ENCODE assay signal across 14 cellular contexts in the genomic region with DNA sequence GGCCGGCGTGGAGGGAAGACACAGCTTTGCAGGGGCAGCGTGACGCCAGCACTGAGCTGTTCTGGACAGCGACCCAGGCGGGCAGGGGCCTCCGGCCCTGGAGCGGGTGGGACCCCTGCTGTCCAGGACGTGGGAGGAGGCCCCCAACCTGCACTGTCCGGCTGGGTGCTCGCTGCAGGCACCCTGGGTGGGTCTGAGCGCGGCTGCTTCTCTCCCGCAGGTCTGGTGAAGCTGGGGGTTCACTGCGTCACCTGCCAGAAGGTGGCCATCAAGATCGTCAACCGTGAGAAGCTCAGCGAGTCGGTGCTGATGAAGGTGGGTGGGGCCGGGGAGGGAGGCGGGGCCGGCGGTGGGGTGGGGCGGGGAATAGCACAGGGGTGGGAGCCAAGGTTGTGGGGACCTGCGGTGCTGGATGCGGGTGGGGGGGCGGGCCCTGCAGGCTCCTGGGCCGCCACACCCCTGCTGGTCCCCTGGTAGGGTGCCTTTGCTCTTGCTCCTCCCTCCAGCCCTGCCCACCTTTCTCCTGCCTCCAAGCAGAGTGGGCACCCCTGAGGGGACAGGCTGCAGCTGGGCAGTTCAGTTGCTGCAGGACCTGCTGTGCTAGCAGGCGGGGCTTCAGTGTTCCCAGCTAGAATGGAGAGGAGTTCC. TPM values are rescaled to one million over a fixed set of nuclear protein-coding genes. Genes with fewer than 3 reads are reported as not detected.
A peak's percentile ranks its signal among the peaks of the same experiment; 100 is the strongest.
DNase-seq lines count a peak whose midpoint lies in the region; ATAC-seq, FAIRE-seq and TF ChIP-seq lines count a peak whose summit lies in the region.
"Had no signal": no experiment of that assay in that cellular context is flagged by ENCODE, and none has a peak within 500 bp of the region (broad histone marks: within the 10 kb centered on the region; RNA-seq: fewer than 3 reads in every experiment).

No MANE protein-coding gene starts in this region.

- no peaks in the 10 kb centered on the region for H3K79me2 ChIP-seq in GM12878 (ENCODE audit: control insufficient read depth, insufficient read depth, low read length)

- TF ChIP-seq RAD21 in GM12878 (IDR thresholded peaks at IDR 0.05; ENCODE audit: insufficient read depth, low read depth, low read length) = no peak

- no peaks in the 10 kb centered on the region for H3K9me3 ChIP-seq in GM12878 (replicated peaks; ENCODE audit: control insufficient read depth, insufficient read depth, low read length)

- ATAC-seq in activated CD4-positive, alpha-beta T cell treated with anti-CD3 and anti-CD28 coated beads for 36 hours = peak; percentile 47
- peak; percentile 21; the same call in 2 of the 3 replicates for ATAC-seq in GM12878
- ATAC-seq in sciatic nerve = peak; percentile 12
- ATAC-seq in GM18520 (IDR thresholded peaks at IDR 0.05; ENCODE audit: unreplicated experiment) = no peak

- no TSS peak for BruUV-seq in GM12878 (replicated peaks; lab: Mats Ljungman, UMichigan)

- H3K36me3 Mint-ChIP-seq in activated CD4-positive, alpha-beta T cell treated with anti-CD3 and anti-CD28 coated beads for 36 hours (ENCODE audit: low read depth) = no peaks in the 10 kb centered on the region
- H3K36me3 Mint-ChIP-seq: stimulated activated memory B cell treated with anti-CD40 and anti-IgM and Interleukin-4, amounts not matched to agents 10 μg/mL and 1 μg/mL and 100 μg/mL, for 72 hours had no signal

- H3K4me3 Mint-ChIP-seq in activated CD4-positive, alpha-beta T cell treated with anti-CD3 and anti-CD28 coated beads for 36 hours = no peak overlapping the region
- H3K4me3 Mint-ChIP-seq: stimulated activated memory B cell treated with anti-CD40 and anti-IgM and Interleukin-4, amounts not matched to agents 10 μg/mL and 1 μg/mL and 100 μg/mL, for 72 hours had no signal

- no peaks in the 10 kb centered on the region for H3K9me3 Mint-ChIP-seq in activated CD4-positive, alpha-beta T cell treated with anti-CD3 and anti-CD28 coated beads for 36 hours (ENCODE audit: low read depth)
- H3K9me3 Mint-ChIP-seq: stimulated activated memory B cell treated with anti-CD40 and anti-IgM and Interleukin-4, amounts not matched to agents 10 μg/mL and 1 μg/mL and 100 μg/mL, for 72 hours had no signal

- H3K4me3 ChIP-seq in GM12878 = no peak overlapping the region

- SMC1A ChIA-PET in GM12878 (lab: Charles Lee; ENCODE audit: uncharacterized antibody, unreplicated experiment) = no interaction called here

- RAD21 ChIA-PET in GM12878 (lab: Charles Lee; ENCODE audit: unreplicated experiment) = no interaction called here

- no peak overlapping the region for H3K4me2 ChIP-seq in GM12878 (ENCODE audit: control insufficient read depth, insufficient read depth)

- no peaks in the 10 kb centered on the region for H3K36me3 ChIP-seq in GM12878 (ENCODE audit: control insufficient read depth in 2 of 2, insufficient read depth in 2 of 2, low read length in 1 of 2)

- H3K9ac ChIP-seq in GM12878 (ENCODE audit: control insufficient read depth, insufficient read depth, low read length) = no peak overlapping the region

- DNase-seq in activated CD4-positive, alpha-beta T cell treated with anti-CD3 and anti-CD28 coated beads for 36 hours = peak; percentile 39
- no peak for DNase-seq in activated CD4-positive, alpha-beta T cell treated with anti-CD3 and anti-CD28 coated beads for 4 hours
- DNase-seq in NCI-H146 treated with DMSO at 0.1 percent for 48 hours (lab: John Stamatoyannopoulos, UW; ENCODE audit: unreplicated experiment) = peak; percentile 31
- no peak for DNase-seq in GM12878 (ENCODE audit: low read depth, low spot score)
- no peak for DNase-seq in sciatic nerve (ENCODE audit: low spot score)
- DNase-seq in HCEC 1CT = no peak
- DNase-seq in AG08395 (ENCODE audit: low spot score) = no peak
- DNase-seq: activated T-cell treated with anti-CD3 and anti-CD28 coated beads for 4 hours; SHP77 treated with DMSO at 0.1 percent for 48 hours; stimulated activated CD4-positive, alpha-beta T cell treated with anti-CD3 and anti-CD28 coated beads, Interleukin-1b, Interleukin-23, amount 100 ng/mL, for 48 hours had no signal

- no peak overlapping the region for H3K27ac Mint-ChIP-seq in activated CD4-positive, alpha-beta T cell treated with anti-CD3 and anti-CD28 coated beads for 36 hours
- H3K27ac Mint-ChIP-seq: stimulated activated memory B cell treated with anti-CD40 and anti-IgM and Interleukin-4, amounts not matched to agents 10 μg/mL and 1 μg/mL and 100 μg/mL, for 72 hours had no signal

- no peak for FAIRE-seq in GM12878 (lab: Jason Lieb, UNC)
- FAIRE-seq: colon had no signal

- H3K27me3 Mint-ChIP-seq in activated CD4-positive, alpha-beta T cell treated with anti-CD3 and anti-CD28 coated beads for 36 hours = no peaks in the 10 kb centered on the region

- H3K27ac ChIP-seq in GM12878 (ENCODE audit: control insufficient read depth, insufficient read depth) = no peak overlapping the region

- H3K4me1 ChIP-seq in GM12878 (ENCODE audit: control insufficient read depth, insufficient read depth, low read length) = no peaks in the 10 kb centered on the region

- no peak for TF ChIP-seq EP300 in GM12878 (IDR thresholded peaks at IDR 0.05; ENCODE audit: borderline replicate concordance in 1 of 2, control insufficient read depth in 1 of 2, low read depth in 2 of 2, low read length in 2 of 2)

- 45% methylated on average over 12 of the region's 29 CpGs for WGBS in GM12878 (ENCODE audit: insufficient coverage, insufficient replicate concordance, low lambda C conversion rate, missing lambda C conversion rate)

- no peak for TF ChIP-seq POLR2A in GM12878 (IDR thresholded peaks at IDR 0.05; ENCODE audit: low read depth, low read length)

- no peaks in the 10 kb centered on the region for H3K4me1 Mint-ChIP-seq in activated CD4-positive, alpha-beta T cell treated with anti-CD3 and anti-CD28 coated beads for 36 hours
- H3K4me1 Mint-ChIP-seq: stimulated activated memory B cell treated with anti-CD40 and anti-IgM and Interleukin-4, amounts not matched to agents 10 μg/mL and 1 μg/mL and 100 μg/mL, for 72 hours had no signal

- H4K20me1 ChIP-seq in GM12878 (ENCODE audit: control insufficient read depth, insufficient read depth) = no peaks in the 10 kb centered on the region

- POLR2A ChIA-PET in activated CD4-positive, alpha-beta T cell treated with anti-CD3 and anti-CD28 coated beads for 36 hours (lab: Charles Lee) = no interaction called here
- POLR2A ChIA-PET in GM12878 (lab: Charles Lee) = no interaction called here

- TF ChIP-seq CTCF in GM12878 (IDR thresholded peaks at IDR 0.05 in 2 of 3, conservative IDR thresholded peaks at IDR 0.05 in 1 of 3; ENCODE audit: control insufficient read depth in 2 of 3, extremely low read depth in 1 of 3, insufficient read depth in 1 of 3, low read depth in 3 of 3, low read length in 3 of 3) = no peak

- intact Hi-C loops in activated CD4-positive, alpha-beta T cell treated with anti-CD3 and anti-CD28 coated beads for 36 hours (cut with DNase I, micrococcal nuclease) = no loop called here
- intact Hi-C loops in GM12878 (cut with micrococcal nuclease; ENCODE audit: unreplicated experiment) (no loop called here), sciatic nerve (cut with DNase I) (no loop called here)

- CTCF ChIA-PET in activated CD4-positive, alpha-beta T cell treated with anti-CD3 and anti-CD28 coated beads for 36 hours (lab: Charles Lee) = interaction anchor here (0.8 kb wide), 1 partner anchor 80 kb away, joined by 3 read pairs; no protein-coding TSS in a partner anchor
- CTCF ChIA-PET in GM12878 (lab: Yijun Ruan, JAX) = interaction anchor here (0.7 kb wide), 1 partner anchor 139 kb away, joined by 3 read pairs; no protein-coding TSS in a partner anchor

- no peak overlapping the region for H2AFZ ChIP-seq in GM12878 (ENCODE audit: control insufficient read depth, low read depth, low read length)

- no peaks in the 10 kb centered on the region for H3K27me3 ChIP-seq in GM12878 (replicated peaks in 1 of 2; ENCODE audit: control insufficient read depth in 2 of 2, insufficient read depth in 2 of 2, low read length in 1 of 2)

- in situ Hi-C loops in GM12878 (cut with MboI) = no loop called here

RNA-seq across cellular contexts. Expression of a gene that starts 46.2 kb away (rescaled TPM):
- 1 to 10 TPM in 1 of 2 experiments, under 1 TPM in 1; 0.96 to 1.2 TPM for total RNA-seq in activated CD4-positive, alpha-beta T cell treated with anti-CD3 and anti-CD28 coated beads for 36 hours
- total RNA-seq in GM12878 (2013; cell fraction: nucleolus; rRNA removed) = not detected in 2 replicates
- not detected in 2 replicates for total RNA-seq in GM12878 (2014; rRNA removed)
- not detected in 2 replicates for total RNA-seq in GM12878 (2014; rRNA removed; fragmentation: Illumina TruSeq; extraction: Trizol)
- total RNA-seq in GM12878 (2021) = 0.13 and 0.24 TPM in 2 replicates
- not detected for polyA plus RNA-seq in GM12878 (2011; ENCODE audit: low read depth)
- polyA plus RNA-seq in GM12878 (2011; rRNA removed) = not detected in 2 replicates
- not detected in 2 replicates for polyA plus RNA-seq in GM12878 (2011; cell fraction: cytosol; rRNA removed)
- polyA plus RNA-seq in GM12878 (2011; cell fraction: nucleus; rRNA removed) = not detected in 2 replicates
- polyA plus RNA-seq in GM12878 (2012) = 0.06 TPM in 1 of 2 replicates, not detected in the other
- not detected in 2 replicates for polyA plus RNA-seq in GM12878 (2014; fragmentation: Illumina TruSeq; extraction: Trizol)
- polyA plus RNA-seq in GM12878 (2014; fragmentation: Nextera tagmentation; extraction: Ambion mirVana) = not detected
- not detected in 2 replicates for polyA plus RNA-seq in GM12878 (2014; rRNA removed)
- polyA plus RNA-seq in GM12878 (2016; fragmentation: Nextera tagmentation; extraction: Ambion mirVana) = not detected
- not detected in 2 replicates for polyA minus RNA-seq in GM12878 (2011; rRNA and poly(A)+ RNA removed)
- not detected in 2 replicates for polyA minus RNA-seq in GM12878 (2011; cell fraction: cytosol; rRNA and poly(A)+ RNA removed)
- not detected in 2 replicates for polyA minus RNA-seq in GM12878 (2011; cell fraction: nucleus; rRNA and poly(A)+ RNA removed)
- 7.4 TPM for total RNA-seq in sciatic nerve
- total RNA-seq: M059J had no signal

RNA-seq across cellular contexts. Expression of a gene that starts 50.6 kb away (rescaled TPM):
- total RNA-seq in activated CD4-positive, alpha-beta T cell treated with anti-CD3 and anti-CD28 coated beads for 36 hours = 10 to 100 TPM; 15.3 TPM
- total RNA-seq in GM12878 (2013; cell fraction: nucleolus; rRNA removed) = 18.9 and 20.5 TPM in 2 replicates
- total RNA-seq in GM12878 (2014; rRNA removed) (12.2 and 12.9 TPM in 2 replicates), GM12878 (2014; rRNA removed; fragmentation: Illumina TruSeq; extraction: Trizol) (13.5 and 13.9 TPM in 2 replicates), GM12878 (2021) (15.1 and 17.3 TPM in 2 replicates), sciatic nerve (55.2 TPM)
- 5.9 TPM for polyA plus RNA-seq in GM12878 (2011; ENCODE audit: low read depth)
- polyA plus RNA-seq in GM12878 (2011; rRNA removed) (21.8 and 34.6 TPM in 2 replicates), GM12878 (2014; fragmentation: Illumina TruSeq; extraction: Trizol) (12.6 and 21.1 TPM in 2 replicates), GM12878 (2014; fragmentation: Nextera tagmentation; extraction: Ambion mirVana) (under 1 TPM; 0.10 to 0.49 TPM), GM12878 (2014; rRNA removed) (19.1 and 21.9 TPM in 2 replicates), GM12878 (2016; fragmentation: Nextera tagmentation; extraction: Ambion mirVana) (10 to 100 TPM; 15.8 to 17.6 TPM)
- 50.0 and 55.6 TPM in 2 replicates for polyA plus RNA-seq in GM12878 (2011; cell fraction: cytosol; rRNA removed)
- polyA plus RNA-seq in GM12878 (2011; cell fraction: nucleus; rRNA removed) = 52.1 and 59.3 TPM in 2 replicates
- 20.1 and 22.8 TPM in 2 replicates for polyA plus RNA-seq in GM12878 (2012)
- 30.4 and 31.2 TPM in 2 replicates for polyA minus RNA-seq in GM12878 (2011; rRNA and poly(A)+ RNA removed)
- 8.6 and 9.0 TPM in 2 replicates for polyA minus RNA-seq in GM12878 (2011; cell fraction: cytosol; rRNA and poly(A)+ RNA removed)
- 11.4 and 19.9 TPM in 2 replicates for polyA minus RNA-seq in GM12878 (2011; cell fraction: nucleus; rRNA and poly(A)+ RNA removed)

Comparison
In these comparisons a context has a peak if more than half of its experiments do, and no peak if none do; other contexts are left out.
1. DNase-seq: peak in activated CD4-positive, alpha-beta T cell treated with anti-CD3 and anti-CD28 coated beads for 36 hours (single experiment) and NCI-H146 treated with DMSO at 0.1 percent for 48 hours (single experiment); none in activated CD4-positive, alpha-beta T cell treated with anti-CD3 and anti-CD28 coated beads for 4 hours (0 of 2), GM12878 (single experiment), sciatic nerve (single experiment), HCEC 1CT (single experiment) and AG08395 (single experiment).